14 cellular contexts compared by ENCODE assay signal in genomic region chr12:39127401-39127800, GRCh38.
DNase-seq lines count a peak whose midpoint lies in the region; ATAC-seq, FAIRE-seq and TF ChIP-seq lines count a peak whose summit lies in the region.
"Had no signal": no experiment of that assay in that cellular context is flagged by ENCODE, and none has a peak within 500 bp of the region (broad histone marks: within the 10 kb centered on the region; RNA-seq: fewer than 3 reads in every experiment).

No MANE protein-coding gene starts in this region.

- no peak for TF ChIP-seq CTCF in bronchial epithelial cell (IDR thresholded peaks at IDR 0.05; ENCODE audit: insufficient read depth, low read length, severe bottlenecking)
- no peak for TF ChIP-seq CTCF in GM13977 (IDR thresholded peaks at IDR 0.05; ENCODE audit: extremely low read depth, insufficient read depth, missing control alignments)
- TF ChIP-seq CTCF in psoas muscle (IDR thresholded peaks at IDR 0.05): no peak

- H3K9me3 ChIP-seq in psoas muscle: no peaks in the 10 kb centered on the region

- no peak overlapping the region for H3K27ac ChIP-seq in psoas muscle

- ATAC-seq in left colon: peak; percentile 96
- ATAC-seq in HG02885 (IDR thresholded peaks at IDR 0.05; ENCODE audit: poor library complexity, unreplicated experiment): no peak
- ATAC-seq in psoas muscle: no peak
- ATAC-seq: T-cell had no signal

- FAIRE-seq in bronchial epithelial cell (lab: Jason Lieb, UNC): peak; percentile 13

- H3K4me3 ChIP-seq in bronchial epithelial cell (ENCODE audit: low read depth, low read length): no peak overlapping the region
- H3K4me3 ChIP-seq in psoas muscle: no peak overlapping the region

- H3K36me3 ChIP-seq in bronchial epithelial cell (ENCODE audit: control insufficient read depth, insufficient read depth, low read length) (no peaks in the 10 kb centered on the region), psoas muscle (ENCODE audit: insufficient read depth in 1 of 2, low read depth in 1 of 2) (no peaks in the 10 kb centered on the region)

- intact Hi-C loops in left colon (cut with DNase I, micrococcal nuclease) (no loop called here), psoas muscle (cut with DNase I) (no loop called here)

- peak; percentile 25 for DNase-seq in AG20443 (ENCODE audit: low spot score)
- peak; percentile 56 for DNase-seq in LoVo (ENCODE audit: low spot score)
- DNase-seq in bronchial epithelial cell (ENCODE audit: low read depth): peak; percentile 90
- DNase-seq in left colon: no peak
- DNase-seq in SKM-1 treated with dmso at 0.1 percent for 144 hours (lab: John Stamatoyannopoulos, UW; ENCODE audit: unreplicated experiment): no peak
- DNase-seq in GM13977 (ENCODE audit: low spot score): no peak
- no peak for DNase-seq in psoas muscle
- DNase-seq: activated gamma-delta T cell; NCI-H1436 treated with DMSO at 0.1 percent for 48 hours; nephron progenitor cell; NK-92 treated with Interleukin-12 subunit alpha and Interleukin-12 subunit beta, amount 100 ng/mL, for 24 hours; stimulated activated CD4-positive, alpha-beta T cell treated with anti-CD3 and anti-CD28 coated beads, Interleukin-12 subunit alpha, Interleukin-12 subunit beta, amount 100 ng/mL, for 4 hours; T-cell had no signal

- in situ Hi-C loops in GM13977 (cut with MboI; ENCODE audit: low pct_unique_long_range_greater_than_20kb, low sequenced_read_pairs, unreplicated experiment): no loop called here

- H3K27me3 ChIP-seq in bronchial epithelial cell (ENCODE audit: control insufficient read depth, insufficient read depth, low read length) (no peaks in the 10 kb centered on the region), psoas muscle (ENCODE audit: insufficient read depth in 3 of 3, low read length in 2 of 3) (no peaks in the 10 kb centered on the region)

- no peaks in the 10 kb centered on the region for H3K4me1 ChIP-seq in psoas muscle

- 67 to 69% (median 69%) methylated on average over 4 of the region's 4 CpGs for WGBS in psoas muscle, 3 donors

Comparison
In these comparisons a context has a peak if more than half of its experiments do, and no peak if none do; other contexts are left out.
1. DNase-seq: peak in AG20443 (single experiment), LoVo (single experiment) and bronchial epithelial cell (single experiment); none in left colon (0 of 2), SKM-1 treated with dmso at 0.1 percent for 144 hours (single experiment), GM13977 (single experiment) and psoas muscle (0 of 2).